Comparison of ENCODE assay signal across 21 cellular contexts in genomic region chr14:34336501-34336900, GRCh38.
DNase-seq lines count a peak whose midpoint lies in the region; ATAC-seq, FAIRE-seq and TF ChIP-seq lines count a peak whose summit lies in the region.
"Had no signal": no experiment of that assay in that cellular context is flagged by ENCODE, and none has a peak within 500 bp of the region (broad histone marks: within the 10 kb centered on the region; RNA-seq: fewer than 3 reads in every experiment).

No MANE protein-coding gene starts in this region.

- H3K4me2 ChIP-seq in HepG2 (ENCODE audit: low read depth, low read length) (no peak overlapping the region), OCI-LY7 (ENCODE audit: low read length) (0 out of 2 replicates have a peak overlapping the region, but pooled peaks have one; percentile 23), hepatocyte (no peak overlapping the region)
- H3K4me2 ChIP-seq: A549 had no signal

- H2AFZ ChIP-seq in HepG2 (ENCODE audit: low read length) = no peak overlapping the region
- H2AFZ ChIP-seq in OCI-LY7 (ENCODE audit: low read length) = peak overlapping the region; percentile 75; the same call in 1 of the 2 replicates
- no peak overlapping the region for H2AFZ ChIP-seq in hepatocyte

- H3K36me3 ChIP-seq in HepG2 (replicated peaks in 1 of 2; ENCODE audit: control insufficient read depth in 1 of 2, insufficient read depth in 2 of 2, low read length in 2 of 2) (no peaks in the 10 kb centered on the region), right lobe of liver (no peaks in the 10 kb centered on the region), OCI-LY7 (ENCODE audit: insufficient read depth, low read length) (no peaks in the 10 kb centered on the region), hepatocyte (replicated peaks; ENCODE audit: insufficient read depth, low read depth) (no peaks in the 10 kb centered on the region)

- no peak; a peak in 1 of 4 replicates for TF ChIP-seq EP300 in HepG2 (IDR thresholded peaks at IDR 0.05; ENCODE audit: low read depth in 2 of 2, low read length in 2 of 2)
- TF ChIP-seq EP300 in HepG2 (CRISPR knock-in tag; IDR thresholded peaks at IDR 0.05; ENCODE audit: borderline replicate concordance) = no peak

- POLR2A ChIA-PET in HepG2 (lab: Yijun Ruan, JAX) (interaction anchor here (1.0 to 1.2 kb wide), 3 partner anchors 16 to 160 kb away, joined by 3 to 5 read pairs (median 3); no protein-coding TSS in a partner anchor), OCI-LY7 (lab: Charles Lee) (no interaction called here)

- TF ChIP-seq CTCF in HepG2 (CRISPR knock-in tag; IDR thresholded peaks at IDR 0.05) (no peak), right lobe of liver (IDR thresholded peaks at IDR 0.05) (no peak), OCI-LY7 (conservative IDR thresholded peaks at IDR 0.05; ENCODE audit: low read length) (no peak), hepatocyte (IDR thresholded peaks at IDR 0.05; ENCODE audit: poor library complexity) (no peak), foreskin keratinocyte (conservative IDR thresholded peaks at IDR 0.05) (no peak)

- H3K79me2 ChIP-seq in HepG2 (ENCODE audit: insufficient read depth, low read length) (no peaks in the 10 kb centered on the region), OCI-LY7 (ENCODE audit: insufficient read depth, low read depth, low read length) (no peaks in the 10 kb centered on the region), hepatocyte (no peaks in the 10 kb centered on the region)

- intact Hi-C loops in HepG2 (cut with micrococcal nuclease; ENCODE audit: unreplicated experiment) = no loop called here
- intact Hi-C loops in right lobe of liver (cut with DNase I) = no loop called here
- intact Hi-C loops in OCI-LY7 (cut with micrococcal nuclease; ENCODE audit: unreplicated experiment) = no loop called here

- H3K4me3 ChIP-seq in HepG2 (replicated peaks in 1 of 3; ENCODE audit: insufficient read depth in 1 of 3, low read depth in 2 of 3, low read length in 3 of 3) = no peak overlapping the region
- H3K4me3 ChIP-seq in right lobe of liver = no peak overlapping the region
- H3K4me3 ChIP-seq in OCI-LY7 (ENCODE audit: low read depth, low read length, poor library complexity, severe bottlenecking) = no peak overlapping the region
- no peak overlapping the region for H3K4me3 ChIP-seq in hepatocyte
- H3K4me3 ChIP-seq: A549 had no signal

- in situ Hi-C loops in HepG2 (cut with HindIII; ENCODE audit: extremely low pct_ligation_motif_present, low pct_unique_long_range_greater_than_20kb) = no loop called here

- no peaks in the 10 kb centered on the region for H3K27me3 ChIP-seq in HepG2 (ENCODE audit: control insufficient read depth in 1 of 2, insufficient read depth in 2 of 2, low read length in 2 of 2)
- H3K27me3 ChIP-seq in right lobe of liver = no peaks in the 10 kb centered on the region
- no peaks in the 10 kb centered on the region for H3K27me3 ChIP-seq in hepatocyte
- H3K27me3 ChIP-seq in foreskin keratinocyte = no peaks in the 10 kb centered on the region

- H3K27ac ChIP-seq in HepG2 (ENCODE audit: extremely low read length, insufficient read depth, low read length) = no peak overlapping the region
- no peak overlapping the region for H3K27ac ChIP-seq in right lobe of liver
- H3K27ac ChIP-seq in OCI-LY7 (ENCODE audit: low read depth, low read length, poor library complexity, severe bottlenecking) = no peak overlapping the region
- H3K27ac ChIP-seq in hepatocyte = no peak overlapping the region
- no peak overlapping the region for H3K27ac ChIP-seq in foreskin keratinocyte
- H3K27ac ChIP-seq: 22Rv1, HL-60 had no signal

- H3K9ac ChIP-seq in HepG2 (ENCODE audit: insufficient read depth, low read depth, low read length) = no peak overlapping the region

- H4K20me1 ChIP-seq in HepG2 (ENCODE audit: insufficient read depth, low read length) (no peaks in the 10 kb centered on the region), OCI-LY7 (ENCODE audit: insufficient read depth, low read length) (no peaks in the 10 kb centered on the region), hepatocyte (ENCODE audit: insufficient read depth, poor library complexity, severe bottlenecking) (no peaks in the 10 kb centered on the region)

- WGBS in HepG2 (ENCODE audit: low lambda C conversion rate) = 20% methylated on average over 1 of the region's 1 CpG
- WGBS in right lobe of liver (ENCODE audit: insufficient coverage, low coverage, low lambda C conversion rate, missing lambda C conversion rate) = 57% methylated on average over 1 of the region's 1 CpG
- 68% methylated on average over 1 of the region's 1 CpG for WGBS in hepatocyte (ENCODE audit: low lambda C conversion rate, missing lambda C conversion rate)

- FAIRE-seq in HepG2 (lab: Jason Lieb, UNC) = no peak
- FAIRE-seq in HTR-8/SVneo (lab: Jason Lieb, UNC) = no peak
- no peak for FAIRE-seq in GM19239 (lab: Jason Lieb, UNC)
- FAIRE-seq: A549 had no signal

- DNase-seq in HepG2 (ENCODE audit: low spot score) (peak; percentile 35), right lobe of liver (no peak), OCI-LY7 (ENCODE audit: low spot score) (no peak), hepatocyte (ENCODE audit: low spot score) (peak; percentile 56), HTR-8/SVneo (ENCODE audit: insufficient read length, low spot score) (no peak), foreskin keratinocyte (no peak), T-helper 1 cell (no peak), GM19239 (ENCODE audit: insufficient read length, low spot score) (no peak)
- DNase-seq: AML-193; CD8-positive, alpha-beta T cell; DMS 273 treated with DMSO at 0.1 percent for 48 hours; DMS53; DND-41; GDM1; GOT3; H7; HFFc6 had no signal

- no peak for TF ChIP-seq RAD21 in HepG2 (CRISPR knock-in tag; IDR thresholded peaks at IDR 0.05)

- BruUV-seq in HepG2 (replicated peaks; lab: Mats Ljungman, UMichigan) (no TSS peak), OCI-LY7 (replicated peaks; lab: Mats Ljungman, UMichigan) (no TSS peak)

- TF ChIP-seq POLR2A in HepG2 (IDR thresholded peaks at IDR 0.05; ENCODE audit: insufficient read depth in 1 of 2, low read depth in 2 of 2, low read length in 2 of 2) (no peak), right lobe of liver (IDR thresholded peaks at IDR 0.05) (no peak)

- H3K4me1 ChIP-seq in HepG2 (ENCODE audit: insufficient read depth, low read length) (peaks cover 37% of the 10 kb centered on the region), right lobe of liver (peaks cover 0 to 7% (median 0%) of the 10 kb centered on the region in 4 donors), OCI-LY7 (ENCODE audit: insufficient read depth, low read length, poor library complexity, severe bottlenecking) (peaks cover 23% of the 10 kb centered on the region), hepatocyte (ENCODE audit: insufficient read depth) (no peaks in the 10 kb centered on the region), foreskin keratinocyte (peaks cover 4% of the 10 kb centered on the region)

- ATAC-seq in HepG2 = peak; percentile 1; the same call in 1 of the 3 replicates
- ATAC-seq in right lobe of liver = no peak
- no peak for ATAC-seq in foreskin keratinocyte
- ATAC-seq: A549; CD8-positive, alpha-beta T cell; HCT116 had no signal

- CTCF ChIA-PET in HepG2 (lab: Yijun Ruan, JAX; ENCODE audit: low intra/inter-chr PET ratio, low total read pairs) = no interaction called here
- CTCF ChIA-PET in OCI-LY7 (lab: Charles Lee; ENCODE audit: unreplicated experiment) = no interaction called here

- H3K9me3 ChIP-seq in HepG2 (ENCODE audit: low read length) = no peaks in the 10 kb centered on the region
- H3K9me3 ChIP-seq in right lobe of liver = no peaks in the 10 kb centered on the region
- H3K9me3 ChIP-seq in OCI-LY7 (ENCODE audit: low read length) = no peaks in the 10 kb centered on the region
- no peaks in the 10 kb centered on the region for H3K9me3 ChIP-seq in hepatocyte (ENCODE audit: low read depth)
- H3K9me3 ChIP-seq: A549 had no signal

- H3K9me2 ChIP-seq in OCI-LY7 (ENCODE audit: insufficient read depth, low read length) (no peaks in the 10 kb centered on the region), hepatocyte (replicated peaks; ENCODE audit: insufficient read depth) (no peaks in the 10 kb centered on the region)

TF ChIP-seq in HepG2, 621 proteins besides CTCF, POLR2A, EP300 and RAD21 (continues in another document):
- TF ChIP-seq PREB (CRISPR knock-in tag; IDR thresholded peaks at IDR 0.05) (no peak), HNF4G (IDR thresholded peaks at IDR 0.05; ENCODE audit: borderline replicate concordance, low read depth, low read length) (0 out of 2 replicates have a peak, but pooled peaks have one; percentile 9), HNF4G (CRISPR knock-in tag; IDR thresholded peaks at IDR 0.05; ENCODE audit: borderline replicate concordance, low read depth) (no peak), ZNF382 (CRISPR knock-in tag; IDR thresholded peaks at IDR 0.05; ENCODE audit: borderline replicate concordance) (0 out of 2 replicates have a peak, but pooled peaks have one; percentile 17), MEIS2 (CRISPR knock-in tag; IDR thresholded peaks at IDR 0.05) (no peak), SALL1 (CRISPR knock-in tag; IDR thresholded peaks at IDR 0.05) (peak; percentile 38; the same call in 1 of the 2 replicates), GATAD2A (CRISPR knock-in tag; IDR thresholded peaks at IDR 0.05) (0 out of 2 replicates have a peak, but pooled peaks have one; percentile 15)

Comparison
In these comparisons a context has a peak if more than half of its experiments do, and no peak if none do; other contexts are left out.
1. DNase-seq: peak in HepG2 (single experiment) and hepatocyte (single experiment); none in right lobe of liver (0 of 3), OCI-LY7 (single experiment), HTR-8/SVneo (single experiment), foreskin keratinocyte (0 of 2), T-helper 1 cell (0 of 5) and GM19239 (single experiment).